9 cellular contexts compared by ENCODE assay signal in the genomic region with DNA sequence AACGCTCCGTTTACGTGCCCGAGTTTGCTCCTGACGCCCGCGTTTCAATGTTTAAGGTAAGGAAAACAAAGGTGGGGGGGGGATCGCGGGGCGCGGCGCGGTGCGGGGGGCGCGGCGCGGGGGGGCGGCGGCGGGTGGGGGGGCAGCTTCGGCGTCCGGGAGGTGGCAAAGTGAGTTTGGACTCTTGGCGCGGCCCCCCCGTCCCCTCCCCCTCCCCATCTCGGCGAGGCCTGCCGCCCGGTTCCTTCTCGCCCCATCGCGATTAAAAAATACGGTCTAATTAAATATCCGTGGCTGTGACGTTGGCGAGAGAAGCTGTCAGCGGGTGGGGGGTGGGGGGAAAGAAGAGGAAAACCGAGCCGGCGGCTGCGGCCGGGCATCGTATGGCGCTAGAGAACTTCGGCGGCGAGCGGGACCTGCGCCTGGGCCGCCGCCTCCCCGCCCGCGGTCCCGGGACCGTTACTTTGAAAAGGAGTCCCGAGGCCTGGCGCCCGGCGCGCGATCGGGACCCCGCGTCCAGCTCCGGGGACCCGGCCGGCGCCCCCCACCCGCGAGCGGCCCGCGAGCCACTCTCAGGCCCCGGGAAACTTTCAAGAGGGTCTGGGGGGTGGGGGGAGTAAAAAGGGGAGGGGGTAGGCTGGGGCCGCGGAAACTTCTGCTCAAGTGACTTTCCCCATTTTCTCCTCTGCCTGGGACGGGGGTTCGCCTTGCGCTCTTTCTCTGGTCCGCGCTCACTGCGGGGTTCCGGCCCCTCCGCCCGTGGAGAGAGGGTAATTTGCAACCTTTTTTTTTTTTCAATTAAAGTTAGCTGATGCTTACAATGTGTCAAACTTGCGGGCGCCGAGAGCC.
DNase-seq lines count a peak whose midpoint lies in the region; ATAC-seq, FAIRE-seq and TF ChIP-seq lines count a peak whose summit lies in the region.
"Had no signal": no experiment of that assay in that cellular context is flagged by ENCODE, and none has a peak within 500 bp of the region (broad histone marks: within the 10 kb centered on the region; RNA-seq: fewer than 3 reads in every experiment).

No MANE protein-coding gene starts in this region.

- H3K9me3 ChIP-seq in lower lobe of right lung (no peaks in the 10 kb centered on the region), thoracic aorta (no peaks in the 10 kb centered on the region), kidney (ENCODE audit: control insufficient read depth in 1 of 2, low read length in 2 of 2) (no peaks in the 10 kb centered on the region)

- CTCF ChIA-PET in activated CD4-positive, alpha-beta T cell treated with anti-CD3 and anti-CD28 coated beads, Interleukin-2, amount 10 ng/mL, durations not matched to agents 7 days and 5 days (lab: Charles Lee): no interaction called here

- no peak for DNase-seq in activated CD4-positive, alpha-beta T cell treated with anti-CD3 and anti-CD28 coated beads, Interleukin-2, amount 10 ng/mL, durations not matched to agents 7 days and 5 days
- DNase-seq in activated CD4-positive, alpha-beta T cell treated with anti-CD3 and anti-CD28 coated beads for 48 hours: no peak
- no peak for DNase-seq in lower lobe of right lung
- no peak for DNase-seq in thoracic aorta (ENCODE audit: low spot score)
- no peak for DNase-seq in kidney

- H3K27me3 ChIP-seq in lower lobe of right lung (ENCODE audit: low read depth) (peaks cover 87% of the 10 kb centered on the region), thoracic aorta (replicated peaks; ENCODE audit: insufficient read depth) (no peaks in the 10 kb centered on the region)

- H3K4me1 ChIP-seq in lower lobe of right lung (peaks cover 33% of the 10 kb centered on the region), thoracic aorta (ENCODE audit: control insufficient read depth in 1 of 2, low read depth in 2 of 2) (peaks cover 18 to 40% of the 10 kb centered on the region in 2 donors), kidney (ENCODE audit: control insufficient read depth in 1 of 2, insufficient read depth in 1 of 2, low read depth in 1 of 2, low read length in 2 of 2) (peaks cover 0 to 2% of the 10 kb centered on the region in 2 donors)

- TF ChIP-seq CTCF in lower lobe of right lung (IDR thresholded peaks at IDR 0.05): no peak
- TF ChIP-seq CTCF in thoracic aorta (IDR thresholded peaks at IDR 0.05): no peak
- no peak for TF ChIP-seq CTCF in kidney (IDR thresholded peaks at IDR 0.05; ENCODE audit: borderline replicate concordance, extremely low read depth, insufficient read depth)

- POLR2A ChIA-PET in activated CD4-positive, alpha-beta T cell treated with anti-CD3 and anti-CD28 coated beads, Interleukin-2, amount 10 ng/mL, durations not matched to agents 7 days and 5 days (lab: Charles Lee): no interaction called here

- peaks cover 76% of the 10 kb centered on the region for H3K27me3 Mint-ChIP-seq in activated CD4-positive, alpha-beta T cell treated with anti-CD3 and anti-CD28 coated beads, Interleukin-2, amount 10 ng/mL, durations not matched to agents 7 days and 5 days
- peaks cover 60% of the 10 kb centered on the region for H3K27me3 Mint-ChIP-seq in activated T-helper 17 cell treated with anti-CD3 and anti-CD28 coated beads, Interleukin-2, amount 50 U/mL, for 72 hours

- H3K9ac ChIP-seq in kidney (ENCODE audit: low read length in 2 of 2): no peak overlapping the region

- H3K4me3 ChIP-seq in lower lobe of right lung (peak overlapping the region; percentile 54), thoracic aorta (peak overlapping the region; percentile 79), kidney (ENCODE audit: low read length in 2 of 2) (no peak overlapping the region)

- intact Hi-C loops in lower lobe of right lung (cut with DNase I): no loop called here
- intact Hi-C loops in kidney (cut with DNase I): no loop called here

- H3K4me3 Mint-ChIP-seq in activated CD4-positive, alpha-beta T cell treated with anti-CD3 and anti-CD28 coated beads, Interleukin-2, amount 10 ng/mL, durations not matched to agents 7 days and 5 days: peak overlapping the region; percentile 53
- H3K4me3 Mint-ChIP-seq in activated T-helper 17 cell treated with anti-CD3 and anti-CD28 coated beads, Interleukin-2, amount 50 U/mL, for 72 hours: peak overlapping the region; percentile 84

- no peaks in the 10 kb centered on the region for H3K36me3 ChIP-seq in lower lobe of right lung
- H3K36me3 ChIP-seq in thoracic aorta: no peaks in the 10 kb centered on the region
- H3K36me3 ChIP-seq in kidney (ENCODE audit: control insufficient read depth in 1 of 2, insufficient read depth in 2 of 2, low read length in 2 of 2): no peaks in the 10 kb centered on the region

- no peak for FAIRE-seq in kidney (lab: Jason Lieb, UNC)
- FAIRE-seq: keratinocyte had no signal

- no peak overlapping the region for H3K27ac ChIP-seq in lower lobe of right lung
- no peak overlapping the region for H3K27ac ChIP-seq in thoracic aorta
- H3K27ac ChIP-seq in kidney (ENCODE audit: low read depth in 2 of 2, low read length in 2 of 2): no peak overlapping the region

- H3K4me1 Mint-ChIP-seq in activated CD4-positive, alpha-beta T cell treated with anti-CD3 and anti-CD28 coated beads, Interleukin-2, amount 10 ng/mL, durations not matched to agents 7 days and 5 days: peaks cover 25% of the 10 kb centered on the region
- peaks cover 17% of the 10 kb centered on the region for H3K4me1 Mint-ChIP-seq in activated T-helper 17 cell treated with anti-CD3 and anti-CD28 coated beads, Interleukin-2, amount 50 U/mL, for 72 hours

- ATAC-seq in activated T-helper 17 cell treated with anti-CD3 and anti-CD28 coated beads, Interleukin-2, amount 50 U/mL, for 72 hours (replicated peaks): no peak
- no peak for ATAC-seq in lower lobe of right lung
- ATAC-seq in thoracic aorta (ENCODE audit: insufficient number of reproducible peaks, low FRiP score, low read depth): no peak
- ATAC-seq in HG03039 (IDR thresholded peaks at IDR 0.05; ENCODE audit: unreplicated experiment): no peak
- no peak for ATAC-seq in GM21576 (IDR thresholded peaks at IDR 0.05; ENCODE audit: unreplicated experiment)

- peak overlapping the region; percentile 62 for H3K27ac Mint-ChIP-seq in activated CD4-positive, alpha-beta T cell treated with anti-CD3 and anti-CD28 coated beads, Interleukin-2, amount 10 ng/mL, durations not matched to agents 7 days and 5 days
- no peak overlapping the region for H3K27ac Mint-ChIP-seq in activated T-helper 17 cell treated with anti-CD3 and anti-CD28 coated beads, Interleukin-2, amount 50 U/mL, for 72 hours

- no peaks in the 10 kb centered on the region for H3K9me3 Mint-ChIP-seq in activated CD4-positive, alpha-beta T cell treated with anti-CD3 and anti-CD28 coated beads, Interleukin-2, amount 10 ng/mL, durations not matched to agents 7 days and 5 days
- no peaks in the 10 kb centered on the region for H3K9me3 Mint-ChIP-seq in activated T-helper 17 cell treated with anti-CD3 and anti-CD28 coated beads, Interleukin-2, amount 50 U/mL, for 72 hours

- H3K36me3 Mint-ChIP-seq in activated CD4-positive, alpha-beta T cell treated with anti-CD3 and anti-CD28 coated beads, Interleukin-2, amount 10 ng/mL, durations not matched to agents 7 days and 5 days (ENCODE audit: low read depth): peaks cover 5% of the 10 kb centered on the region
- peaks cover 16% of the 10 kb centered on the region for H3K36me3 Mint-ChIP-seq in activated T-helper 17 cell treated with anti-CD3 and anti-CD28 coated beads, Interleukin-2, amount 50 U/mL, for 72 hours (ENCODE audit: low read depth)

Comparison
In these comparisons a context has a peak if more than half of its experiments do, and no peak if none do; other contexts are left out.
1. H3K4me3 ChIP-seq: peak in lower lobe of right lung (single experiment) and thoracic aorta (single experiment); none in kidney (0 of 2).